Comparison of ENCODE assay signal across 8 cellular contexts in the genomic region with DNA sequence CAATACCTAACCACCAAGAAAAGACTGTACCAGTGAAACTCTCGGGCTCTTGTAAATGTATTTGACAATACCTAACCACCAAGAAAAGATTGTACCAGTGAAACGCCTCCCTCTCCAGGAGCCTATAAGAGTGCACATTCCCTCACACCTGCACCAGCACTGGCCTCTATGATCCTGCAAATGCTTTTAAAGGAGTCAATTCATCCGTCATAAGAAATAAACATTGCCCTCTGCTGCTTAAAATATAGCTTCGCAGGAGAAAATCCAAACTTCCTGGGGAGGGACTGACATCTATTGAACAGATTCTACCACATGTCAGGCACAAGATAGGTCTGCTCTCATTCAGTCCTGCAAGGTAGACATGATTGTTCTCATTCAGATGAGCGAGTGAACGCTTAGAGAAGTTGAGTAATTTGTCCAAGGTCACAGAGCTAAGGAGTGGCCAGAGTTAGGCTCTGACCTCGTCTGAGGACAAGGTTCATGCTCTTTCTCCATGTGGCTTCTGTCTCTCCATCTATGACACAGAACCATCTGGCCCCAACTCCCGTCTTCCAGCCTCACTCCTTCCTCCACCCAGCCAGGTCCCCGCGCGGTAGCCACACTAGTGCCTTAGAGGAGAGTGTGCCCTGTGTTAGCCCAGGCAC. TPM values are rescaled to one million over a fixed set of nuclear protein-coding genes. Genes with fewer than 3 reads are reported as not detected.
DNase-seq lines count a peak whose midpoint lies in the region; ATAC-seq and TF ChIP-seq lines count a peak whose summit lies in the region.

No MANE protein-coding gene starts in this region.

- TF ChIP-seq POLR2A in tibial nerve (IDR thresholded peaks at IDR 0.05): no peak

- WGBS in tibial nerve, 2 donors: 46 to 53% methylated on average over 11 of the region's 11 CpGs

- no peak overlapping the region for H3K4me3 Mint-ChIP-seq in activated CD4-positive, alpha-beta T cell treated with anti-CD3 and anti-CD28 coated beads, Interleukin-2, amount 10 ng/mL, durations not matched to agents 24 days and 14 days

- intact Hi-C loops in activated CD4-positive, alpha-beta T cell treated with anti-CD3 and anti-CD28 coated beads, Interleukin-2, amount 10 ng/mL, durations not matched to agents 24 days and 14 days (cut with micrococcal nuclease): no loop called here

- TF ChIP-seq EP300 in tibial nerve (IDR thresholded peaks at IDR 0.05): peak in 1 of 2 donors; percentile 15

- H3K27me3 ChIP-seq in tibial nerve: no peaks in the 10 kb centered on the region

- no peaks in the 10 kb centered on the region for H3K9me3 ChIP-seq in tibial nerve

- no peaks in the 10 kb centered on the region for H3K36me3 ChIP-seq in tibial nerve

- no peaks in the 10 kb centered on the region for H3K36me3 Mint-ChIP-seq in activated CD4-positive, alpha-beta T cell treated with anti-CD3 and anti-CD28 coated beads, Interleukin-2, amount 10 ng/mL, durations not matched to agents 24 days and 14 days (ENCODE audit: low read depth)

- peak; percentile 62 for DNase-seq in activated CD4-positive, alpha-beta T cell treated with anti-CD3 and anti-CD28 coated beads, Interleukin-2, amount 10 ng/mL, durations not matched to agents 24 days and 14 days
- no peak for DNase-seq in activated CD4-positive, alpha-beta T cell treated with anti-CD3 and anti-CD28 coated beads, Interleukin-2, amount 50 U/mL, for 4 hours
- peak; percentile 68 for DNase-seq in NCI-H2171 treated with DMSO at 0.1 percent for 48 hours (lab: John Stamatoyannopoulos, UW)
- DNase-seq in astrocyte of the cerebellum (ENCODE audit: low read depth): peak; percentile 66
- DNase-seq in inferior parietal cortex (ENCODE audit: extremely low spot score): peak; percentile 65
- no peak for DNase-seq in tibial nerve (ENCODE audit: low spot score in 2 of 2)

- H3K4me3 ChIP-seq in astrocyte of the cerebellum (ENCODE audit: low read depth, low read length) (no peak overlapping the region), tibial nerve (no peak overlapping the region)

- H3K27me3 Mint-ChIP-seq in activated CD4-positive, alpha-beta T cell treated with anti-CD3 and anti-CD28 coated beads, Interleukin-2, amount 10 ng/mL, durations not matched to agents 24 days and 14 days: peaks cover 6% of the 10 kb centered on the region

- H3K4me1 Mint-ChIP-seq in activated CD4-positive, alpha-beta T cell treated with anti-CD3 and anti-CD28 coated beads, Interleukin-2, amount 10 ng/mL, durations not matched to agents 24 days and 14 days: peaks cover 7% of the 10 kb centered on the region

- no peak for ATAC-seq in GM19023 (IDR thresholded peaks at IDR 0.05; ENCODE audit: unreplicated experiment)
- no peak for ATAC-seq in HG03469 (IDR thresholded peaks at IDR 0.05; ENCODE audit: unreplicated experiment)

- H3K27ac ChIP-seq in tibial nerve: peak overlapping the region in 2 of 4 donors; percentile 30 to 46

- peak; percentile 62 for TF ChIP-seq CTCF in astrocyte of the cerebellum (IDR thresholded peaks at IDR 0.05; ENCODE audit: low read depth, low read length, missing control alignments)
- TF ChIP-seq CTCF in tibial nerve (IDR thresholded peaks at IDR 0.05): peak; percentile 27 to 76 (median 40)

- H3K9me3 Mint-ChIP-seq in activated CD4-positive, alpha-beta T cell treated with anti-CD3 and anti-CD28 coated beads, Interleukin-2, amount 10 ng/mL, durations not matched to agents 24 days and 14 days: no peaks in the 10 kb centered on the region

- no peak overlapping the region for H3K27ac Mint-ChIP-seq in activated CD4-positive, alpha-beta T cell treated with anti-CD3 and anti-CD28 coated beads, Interleukin-2, amount 10 ng/mL, durations not matched to agents 24 days and 14 days

- in situ Hi-C loops in astrocyte of the cerebellum (cut with HindIII; ENCODE audit: low sequenced_read_pairs): no loop called here

- H3K4me1 ChIP-seq in tibial nerve: peaks cover 0 to 49% (median 23%) of the 10 kb centered on the region in 4 donors

RNA-seq across cellular contexts. Expression of a gene that starts 38.7 kb away (rescaled TPM):
- total RNA-seq in activated CD4-positive, alpha-beta T cell treated with anti-CD3 and anti-CD28 coated beads, Interleukin-2, amount 10 ng/mL, durations not matched to agents 24 days and 14 days: 46.7 and 47.2 TPM in 2 replicates
- total RNA-seq in tibial nerve: 100 to 1,000 TPM in 1 of 4 donors, 10 to 100 TPM in 3; 49.2 to 111 (median 56.0) TPM

Comparison
In these comparisons a context has a peak if more than half of its experiments do, and no peak if none do; other contexts are left out.
1. DNase-seq: peak in activated CD4-positive, alpha-beta T cell treated with anti-CD3 and anti-CD28 coated beads, Interleukin-2, amount 10 ng/mL, durations not matched to agents 24 days and 14 days (single experiment), NCI-H2171 treated with DMSO at 0.1 percent for 48 hours (single experiment), astrocyte of the cerebellum (single experiment) and inferior parietal cortex (single experiment); none in activated CD4-positive, alpha-beta T cell treated with anti-CD3 and anti-CD28 coated beads, Interleukin-2, amount 50 U/mL, for 4 hours (0 of 2) and tibial nerve (0 of 2).